In genomic region chr2:149166958-149167810, GRCh38 we compare ENCODE assay signal across 8 cellular contexts.
DNase-seq lines count a peak whose midpoint lies in the region; ATAC-seq and TF ChIP-seq lines count a peak whose summit lies in the region.

No MANE protein-coding gene starts in this region.

- H3K9me3 ChIP-seq in sigmoid colon: peaks cover 0 to 3% (median 0%) of the 10 kb centered on the region in 4 donors

- DNase-seq in GM06990 (ENCODE audit: extremely low read depth, insufficient read length) (peak; percentile 8), T-cell (peak in 26 of 34 experiments; percentile 3 to 53 (median 14)), kidney tubule cell (ENCODE audit: low spot score) (peak; percentile 40), sigmoid colon (no peak), cortex of kidney (lab: John Stamatoyannopoulos, UW) (no peak), retina (no peak)

- 39 to 46% methylated on average over 5 of the region's 5 CpGs for WGBS in sigmoid colon, 2 donors

- peaks cover 4 to 10% of the 10 kb centered on the region in 2 donors for H3K27me3 Mint-ChIP-seq in T-cell

- ATAC-seq in HG02759 (IDR thresholded peaks at IDR 0.05; ENCODE audit: unreplicated experiment) (peak; percentile 89), T-cell (replicated peaks in 1 of 4) (peak; percentile 67 to 92 (median 78)), HG02571 (IDR thresholded peaks at IDR 0.05; ENCODE audit: unreplicated experiment) (no peak)

- no peaks in the 10 kb centered on the region for H3K4me1 ChIP-seq in sigmoid colon

- peak overlapping the region in 1 of 3 donors; percentile 33 for H3K4me3 Mint-ChIP-seq in T-cell

- TF ChIP-seq EP300 in sigmoid colon (IDR thresholded peaks at IDR 0.05): no peak

- H3K27ac ChIP-seq in sigmoid colon: no peak overlapping the region

- H3K4me3 ChIP-seq in GM06990 (replicated peaks; ENCODE audit: low read depth, low read length): no peak overlapping the region
- no peak overlapping the region for H3K4me3 ChIP-seq in sigmoid colon

- intact Hi-C loops in sigmoid colon (cut with DNase I): no loop called here

- CTCF ChIA-PET in T-cell (lab: Charles Lee): interaction anchor here in 1 of 2 donors (0.5 to 0.7 kb wide), 2 partner anchors 385 to 838 kb away, joined by 4 read pairs; no protein-coding TSS in a partner anchor

- no peak for TF ChIP-seq CTCF in GM06990 (IDR thresholded peaks at IDR 0.05; ENCODE audit: insufficient read depth, low read length, poor library complexity, severe bottlenecking)
- no peak for TF ChIP-seq CTCF in sigmoid colon (IDR thresholded peaks at IDR 0.05)

- no peak for TF ChIP-seq POLR2A in sigmoid colon (IDR thresholded peaks at IDR 0.05)

- no peaks in the 10 kb centered on the region for H3K36me3 ChIP-seq in GM06990 (ENCODE audit: control insufficient read depth, insufficient read depth, low read length)
- no peaks in the 10 kb centered on the region for H3K36me3 ChIP-seq in sigmoid colon

- POLR2A ChIA-PET in T-cell (lab: Charles Lee): interaction anchor here in 1 of 2 donors (0.6 kb wide), 1 partner anchor 300 kb away, joined by 3 read pairs; no protein-coding TSS in a partner anchor

- H3K9me3 Mint-ChIP-seq in T-cell: peaks cover 5 to 6% (median 5%) of the 10 kb centered on the region in 3 donors

- peaks cover 9 to 16% (median 14%) of the 10 kb centered on the region in 3 donors for H3K4me1 Mint-ChIP-seq in T-cell

- peak overlapping the region in 1 of 2 donors; percentile 4 for H3K27ac Mint-ChIP-seq in T-cell

- no peaks in the 10 kb centered on the region for H3K27me3 ChIP-seq in GM06990 (replicated peaks; ENCODE audit: control insufficient read depth, insufficient read depth, low read length)
- H3K27me3 ChIP-seq in sigmoid colon: no peaks in the 10 kb centered on the region

- no peaks in the 10 kb centered on the region for H3K36me3 Mint-ChIP-seq in T-cell

Comparison
In these comparisons a context has a peak if more than half of its experiments do, and no peak if none do; other contexts are left out.
1. DNase-seq: peak in GM06990 (single experiment), T-cell (26 of 34) and kidney tubule cell (single experiment); none in sigmoid colon (single experiment), cortex of kidney (single experiment) and retina (single experiment).